In genomic region chr14:46250113-46250703, GRCh38 we compare ENCODE assay signal across 8 cellular contexts.
DNase-seq lines count a peak whose midpoint lies in the region; ATAC-seq and TF ChIP-seq lines count a peak whose summit lies in the region.

No MANE protein-coding gene starts in this region.

- H3K79me2 ChIP-seq in OCI-LY3 (ENCODE audit: low read length) = no peaks in the 10 kb centered on the region

- no peak overlapping the region for H2AFZ ChIP-seq in OCI-LY3 (ENCODE audit: low read depth, low read length)

- no peak for ATAC-seq in Right ventricle myocardium inferior
- ATAC-seq in foreskin keratinocyte = no peak
- ATAC-seq in upper lobe of left lung (ENCODE audit: low FRiP score in 2 of 2) = no peak

- H3K9me3 ChIP-seq in cardiac muscle cell (ENCODE audit: low read depth) = no peaks in the 10 kb centered on the region
- H3K9me3 ChIP-seq in OCI-LY3 (ENCODE audit: insufficient read depth, low read length) = no peaks in the 10 kb centered on the region
- H3K9me3 ChIP-seq in upper lobe of left lung = no peaks in the 10 kb centered on the region

- no peaks in the 10 kb centered on the region for H3K36me3 ChIP-seq in cardiac muscle cell
- H3K36me3 ChIP-seq in OCI-LY3 (replicated peaks; ENCODE audit: low read depth, low read length) = no peaks in the 10 kb centered on the region
- H3K36me3 ChIP-seq in upper lobe of left lung = no peaks in the 10 kb centered on the region

- H3K27ac ChIP-seq in cardiac muscle cell (no peak overlapping the region), OCI-LY3 (ENCODE audit: low read length) (no peak overlapping the region), foreskin keratinocyte (no peak overlapping the region), upper lobe of left lung (no peak overlapping the region)

- TF ChIP-seq CTCF in cardiac muscle cell (IDR thresholded peaks at IDR 0.05; ENCODE audit: low read depth, low read length) (peak; percentile 49), OCI-LY3 (IDR thresholded peaks at IDR 0.05; ENCODE audit: low read depth, low read length) (peak; percentile 78), foreskin keratinocyte (conservative IDR thresholded peaks at IDR 0.05) (peak; percentile 71), upper lobe of left lung (IDR thresholded peaks at IDR 0.05) (peak in 4 of 6 experiments; percentile 24 to 44 (median 32))

- H3K4me3 ChIP-seq in cardiac muscle cell = no peak overlapping the region
- no peak overlapping the region for H3K4me3 ChIP-seq in OCI-LY3 (ENCODE audit: low read length)
- H3K4me3 ChIP-seq in upper lobe of left lung = no peak overlapping the region

- H4K20me1 ChIP-seq in OCI-LY3 (ENCODE audit: insufficient read depth, low read length) = no peaks in the 10 kb centered on the region

- DNase-seq in cardiac muscle cell (ENCODE audit: low read depth in 1 of 2, low spot score in 1 of 2) = peak; percentile 24 to 29
- no peak for DNase-seq in Right ventricle myocardium inferior (ENCODE audit: missing footprints)
- DNase-seq in foreskin keratinocyte = peak in 1 of 2 donors; percentile 19
- no peak for DNase-seq in upper lobe of left lung
- DNase-seq in GM19240 (ENCODE audit: insufficient read length, low spot score) = no peak
- DNase-seq in activated CD4-positive, alpha-beta T cell treated with anti-CD3 and anti-CD28 coated beads for 4 hours = no peak
- no peak for DNase-seq in NCI-H2029 (lab: John Stamatoyannopoulos, UW)

- no peak for TF ChIP-seq EP300 in upper lobe of left lung (IDR thresholded peaks at IDR 0.05)

- TF ChIP-seq POLR2A in upper lobe of left lung (IDR thresholded peaks at IDR 0.05) = no peak

- H3K4me2 ChIP-seq in OCI-LY3 (ENCODE audit: low read length) = no peak overlapping the region

- H3K4me1 ChIP-seq in cardiac muscle cell (ENCODE audit: low read depth) (peaks cover 12% of the 10 kb centered on the region), OCI-LY3 (ENCODE audit: low read length) (no peaks in the 10 kb centered on the region), foreskin keratinocyte (no peaks in the 10 kb centered on the region), upper lobe of left lung (no peaks in the 10 kb centered on the region)

- H3K27me3 ChIP-seq in cardiac muscle cell = no peaks in the 10 kb centered on the region
- H3K27me3 ChIP-seq in OCI-LY3 (ENCODE audit: low read depth, low read length) = no peaks in the 10 kb centered on the region
- H3K27me3 ChIP-seq in foreskin keratinocyte = no peaks in the 10 kb centered on the region
- no peaks in the 10 kb centered on the region for H3K27me3 ChIP-seq in upper lobe of left lung

- H3K9ac ChIP-seq in OCI-LY3 (ENCODE audit: low read length) = no peak overlapping the region

- intact Hi-C loops in Right ventricle myocardium inferior (cut with DNase I) = no loop called here

Comparison
In these comparisons a context has a peak if more than half of its experiments do, and no peak if none do; other contexts are left out.
1. DNase-seq: peak in cardiac muscle cell (2 of 2); none in Right ventricle myocardium inferior (single experiment), upper lobe of left lung (0 of 2), GM19240 (single experiment), activated CD4-positive, alpha-beta T cell treated with anti-CD3 and anti-CD28 coated beads for 4 hours (0 of 2) and NCI-H2029 (single experiment).
2. Peak in every context shown above with its lines, with median percentiles within 50 percentile points of each other: CTCF ChIP-seq.